Comparison of ENCODE assay signal across 13 cellular contexts in the genomic region with DNA sequence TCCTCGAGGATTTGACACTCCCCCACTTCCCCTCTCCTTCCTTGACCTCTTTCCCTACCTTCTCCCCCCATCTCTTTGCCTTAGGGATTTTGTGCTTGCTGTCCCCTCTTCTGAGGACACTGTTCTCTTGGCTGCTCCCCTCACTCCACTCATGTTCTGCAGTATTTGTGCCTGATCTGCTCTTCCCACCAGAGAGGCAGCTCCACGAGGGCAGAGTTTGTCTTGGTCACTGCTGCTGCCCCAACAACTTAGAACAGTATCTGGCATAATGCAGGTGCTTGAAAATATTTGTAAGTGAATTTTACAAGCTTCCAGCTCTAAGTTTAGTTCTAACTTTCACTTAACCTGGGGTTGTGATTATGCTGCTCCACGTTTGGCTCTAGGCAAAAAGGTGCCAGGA. TPM values are rescaled to one million over a fixed set of nuclear protein-coding genes. Genes with fewer than 3 reads are reported as not detected.
DNase-seq lines count a peak whose midpoint lies in the region; ATAC-seq and TF ChIP-seq lines count a peak whose summit lies in the region.
"Had no signal": no experiment of that assay in that cellular context is flagged by ENCODE, and none has a peak within 500 bp of the region (broad histone marks: within the 10 kb centered on the region; RNA-seq: fewer than 3 reads in every experiment).

No MANE protein-coding gene starts in this region.

- H3K4me3 ChIP-seq in OCI-LY1 (ENCODE audit: low read depth, low read length, poor library complexity, severe bottlenecking) = no peak overlapping the region
- H3K4me3 ChIP-seq: lung had no signal

- H4K20me1 ChIP-seq in OCI-LY1 (ENCODE audit: insufficient read depth, low read length) = no peaks in the 10 kb centered on the region

- peaks cover 80% of the 10 kb centered on the region for H3K4me1 Mint-ChIP-seq in activated CD4-positive, alpha-beta T cell treated with anti-CD3 and anti-CD28 coated beads, Interleukin-2, amount 10 ng/mL, durations not matched to agents 24 days and 14 days
- H3K4me1 Mint-ChIP-seq in dendritic cell treated with granulocyte-macrophage colony-stimulating factor and Interleukin-4, amounts not matched to agents 40 ng/mL and 50 ng/mL, for 4 days (ENCODE audit: low read depth) = peaks cover 67% of the 10 kb centered on the region
- peaks cover 86% of the 10 kb centered on the region for H3K4me1 Mint-ChIP-seq in stimulated activated effector memory CD8-positive, alpha-beta T cell treated with anti-CD3 and anti-CD28 coated beads, Interleukin-12 subunit alpha, Interleukin-12 subunit beta, amount 100 ng/mL, for 72 hours

- peak; percentile 61 for DNase-seq in activated CD4-positive, alpha-beta T cell treated with anti-CD3 and anti-CD28 coated beads, Interleukin-2, amount 10 ng/mL, durations not matched to agents 24 days and 14 days
- DNase-seq in activated CD4-positive, alpha-beta T cell treated with anti-CD3 and anti-CD28 coated beads for 48 hours = no peak
- peak in 1 of 2 donors; percentile 51 for DNase-seq in stimulated activated effector memory CD8-positive, alpha-beta T cell treated with anti-CD3 and anti-CD28 coated beads, Interleukin-12 subunit alpha, Interleukin-12 subunit beta, amount 100 ng/mL, for 72 hours (ENCODE audit: low spot score in 2 of 2)
- DNase-seq in globus pallidus (ENCODE audit: low spot score) (no peak), AG08396 (ENCODE audit: low spot score) (no peak), GM20000 (ENCODE audit: low spot score) (no peak)
- DNase-seq: effector CD8-positive, alpha-beta T cell; NCI-H774 had no signal

- H3K9me3 Mint-ChIP-seq in activated CD4-positive, alpha-beta T cell treated with anti-CD3 and anti-CD28 coated beads, Interleukin-2, amount 10 ng/mL, durations not matched to agents 24 days and 14 days = peaks cover 3% of the 10 kb centered on the region
- H3K9me3 Mint-ChIP-seq in dendritic cell treated with granulocyte-macrophage colony-stimulating factor and Interleukin-4, amounts not matched to agents 40 ng/mL and 50 ng/mL, for 4 days = no peaks in the 10 kb centered on the region
- no peaks in the 10 kb centered on the region for H3K9me3 Mint-ChIP-seq in stimulated activated effector memory CD8-positive, alpha-beta T cell treated with anti-CD3 and anti-CD28 coated beads, Interleukin-12 subunit alpha, Interleukin-12 subunit beta, amount 100 ng/mL, for 72 hours

- no peak overlapping the region for H2AFZ ChIP-seq in OCI-LY1 (ENCODE audit: low read length)

- H3K9me2 ChIP-seq in OCI-LY1 (ENCODE audit: low read depth, low read length) = no peaks in the 10 kb centered on the region

- no peak overlapping the region; the same call in 1 of the 2 replicates for H3K4me2 ChIP-seq in OCI-LY1 (ENCODE audit: low read length)

- no peaks in the 10 kb centered on the region for H3K9me3 ChIP-seq in OCI-LY1 (ENCODE audit: low read length)

- TF ChIP-seq CTCF in OCI-LY1 (IDR thresholded peaks at IDR 0.05; ENCODE audit: low read length) (no peak), GM20000 (IDR thresholded peaks at IDR 0.05; ENCODE audit: extremely low read depth, missing control alignments) (no peak)

- ATAC-seq in stimulated activated effector memory CD8-positive, alpha-beta T cell treated with anti-CD3 and anti-CD28 coated beads, Interleukin-12 subunit alpha, Interleukin-12 subunit beta, amount 100 ng/mL, for 72 hours = no peak
- ATAC-seq: HCT116, Right ventricle myocardium inferior had no signal

- peaks cover 38% of the 10 kb centered on the region for H3K36me3 Mint-ChIP-seq in activated CD4-positive, alpha-beta T cell treated with anti-CD3 and anti-CD28 coated beads, Interleukin-2, amount 10 ng/mL, durations not matched to agents 24 days and 14 days (ENCODE audit: low read depth)
- H3K36me3 Mint-ChIP-seq in dendritic cell treated with granulocyte-macrophage colony-stimulating factor and Interleukin-4, amounts not matched to agents 40 ng/mL and 50 ng/mL, for 4 days (ENCODE audit: low read depth) = peaks cover 70% of the 10 kb centered on the region
- peaks cover 61% of the 10 kb centered on the region for H3K36me3 Mint-ChIP-seq in stimulated activated effector memory CD8-positive, alpha-beta T cell treated with anti-CD3 and anti-CD28 coated beads, Interleukin-12 subunit alpha, Interleukin-12 subunit beta, amount 100 ng/mL, for 72 hours

- peak overlapping the region; percentile 95 for H3K27ac ChIP-seq in OCI-LY1 (ENCODE audit: low read depth, low read length, poor library complexity, severe bottlenecking)

- peak overlapping the region; percentile 93 for H3K27ac Mint-ChIP-seq in activated CD4-positive, alpha-beta T cell treated with anti-CD3 and anti-CD28 coated beads, Interleukin-2, amount 10 ng/mL, durations not matched to agents 24 days and 14 days
- peak overlapping the region; percentile 18 for H3K27ac Mint-ChIP-seq in dendritic cell treated with granulocyte-macrophage colony-stimulating factor and Interleukin-4, amounts not matched to agents 40 ng/mL and 50 ng/mL, for 4 days
- peak overlapping the region; percentile 95 for H3K27ac Mint-ChIP-seq in stimulated activated effector memory CD8-positive, alpha-beta T cell treated with anti-CD3 and anti-CD28 coated beads, Interleukin-12 subunit alpha, Interleukin-12 subunit beta, amount 100 ng/mL, for 72 hours

- H3K4me1 ChIP-seq in OCI-LY1 (ENCODE audit: insufficient read depth, low read length, severe bottlenecking) = peaks cover 80% of the 10 kb centered on the region

- no peaks in the 10 kb centered on the region for H3K27me3 ChIP-seq in OCI-LY1 (ENCODE audit: insufficient read depth, low read length)

- peak overlapping the region; percentile 69 for H3K4me3 Mint-ChIP-seq in activated CD4-positive, alpha-beta T cell treated with anti-CD3 and anti-CD28 coated beads, Interleukin-2, amount 10 ng/mL, durations not matched to agents 24 days and 14 days
- no peak overlapping the region for H3K4me3 Mint-ChIP-seq in dendritic cell treated with granulocyte-macrophage colony-stimulating factor and Interleukin-4, amounts not matched to agents 40 ng/mL and 50 ng/mL, for 4 days
- H3K4me3 Mint-ChIP-seq in stimulated activated effector memory CD8-positive, alpha-beta T cell treated with anti-CD3 and anti-CD28 coated beads, Interleukin-12 subunit alpha, Interleukin-12 subunit beta, amount 100 ng/mL, for 72 hours = peak overlapping the region; percentile 64

- intact Hi-C loops in activated CD4-positive, alpha-beta T cell treated with anti-CD3 and anti-CD28 coated beads, Interleukin-2, amount 10 ng/mL, durations not matched to agents 24 days and 14 days (cut with micrococcal nuclease) = loop anchor here (10.0 kb wide), 1 partner anchor 227 kb away; no protein-coding TSS in a partner anchor
- intact Hi-C loops in dendritic cell treated with granulocyte-macrophage colony-stimulating factor and Interleukin-4, amounts not matched to agents 40 ng/mL and 50 ng/mL, for 4 days (cut with micrococcal nuclease) = loop anchor here (5.0 kb wide), 1 partner anchor 35 kb away; no protein-coding TSS in a partner anchor

- no peak overlapping the region; the same call in 1 of the 2 replicates for H3K9ac ChIP-seq in OCI-LY1 (ENCODE audit: low read length)

- no peaks in the 10 kb centered on the region for H3K36me3 ChIP-seq in OCI-LY1 (ENCODE audit: insufficient read depth, low read length)

- no peaks in the 10 kb centered on the region for H3F3A ChIP-seq in OCI-LY1 (ENCODE audit: insufficient read depth, low read length)

- H3K27me3 Mint-ChIP-seq in activated CD4-positive, alpha-beta T cell treated with anti-CD3 and anti-CD28 coated beads, Interleukin-2, amount 10 ng/mL, durations not matched to agents 24 days and 14 days = no peaks in the 10 kb centered on the region
- H3K27me3 Mint-ChIP-seq in dendritic cell treated with granulocyte-macrophage colony-stimulating factor and Interleukin-4, amounts not matched to agents 40 ng/mL and 50 ng/mL, for 4 days = no peaks in the 10 kb centered on the region

- H3K79me2 ChIP-seq in OCI-LY1 (ENCODE audit: insufficient read depth, low read length) = no peaks in the 10 kb centered on the region

RNA-seq across cellular contexts. Expression of a gene that starts 10.0 kb away (rescaled TPM):
- 280 and 287 TPM in 2 replicates for total RNA-seq in activated CD4-positive, alpha-beta T cell treated with anti-CD3 and anti-CD28 coated beads, Interleukin-2, amount 10 ng/mL, durations not matched to agents 24 days and 14 days

Comparison
In these comparisons a context has a peak if more than half of its experiments do, and no peak if none do; other contexts are left out.
1. H3K27ac Mint-ChIP-seq: peak in every context shown above with its lines; median percentile 95 in stimulated activated effector memory CD8-positive, alpha-beta T cell treated with anti-CD3 and anti-CD28 coated beads, Interleukin-12 subunit alpha, Interleukin-12 subunit beta, amount 100 ng/mL, for 72 hours; 93 in activated CD4-positive, alpha-beta T cell treated with anti-CD3 and anti-CD28 coated beads, Interleukin-2, amount 10 ng/mL, durations not matched to agents 24 days and 14 days; 18 in dendritic cell treated with granulocyte-macrophage colony-stimulating factor and Interleukin-4, amounts not matched to agents 40 ng/mL and 50 ng/mL, for 4 days.